ENCODE assay signal across 8 cellular contexts in the genomic region with DNA sequence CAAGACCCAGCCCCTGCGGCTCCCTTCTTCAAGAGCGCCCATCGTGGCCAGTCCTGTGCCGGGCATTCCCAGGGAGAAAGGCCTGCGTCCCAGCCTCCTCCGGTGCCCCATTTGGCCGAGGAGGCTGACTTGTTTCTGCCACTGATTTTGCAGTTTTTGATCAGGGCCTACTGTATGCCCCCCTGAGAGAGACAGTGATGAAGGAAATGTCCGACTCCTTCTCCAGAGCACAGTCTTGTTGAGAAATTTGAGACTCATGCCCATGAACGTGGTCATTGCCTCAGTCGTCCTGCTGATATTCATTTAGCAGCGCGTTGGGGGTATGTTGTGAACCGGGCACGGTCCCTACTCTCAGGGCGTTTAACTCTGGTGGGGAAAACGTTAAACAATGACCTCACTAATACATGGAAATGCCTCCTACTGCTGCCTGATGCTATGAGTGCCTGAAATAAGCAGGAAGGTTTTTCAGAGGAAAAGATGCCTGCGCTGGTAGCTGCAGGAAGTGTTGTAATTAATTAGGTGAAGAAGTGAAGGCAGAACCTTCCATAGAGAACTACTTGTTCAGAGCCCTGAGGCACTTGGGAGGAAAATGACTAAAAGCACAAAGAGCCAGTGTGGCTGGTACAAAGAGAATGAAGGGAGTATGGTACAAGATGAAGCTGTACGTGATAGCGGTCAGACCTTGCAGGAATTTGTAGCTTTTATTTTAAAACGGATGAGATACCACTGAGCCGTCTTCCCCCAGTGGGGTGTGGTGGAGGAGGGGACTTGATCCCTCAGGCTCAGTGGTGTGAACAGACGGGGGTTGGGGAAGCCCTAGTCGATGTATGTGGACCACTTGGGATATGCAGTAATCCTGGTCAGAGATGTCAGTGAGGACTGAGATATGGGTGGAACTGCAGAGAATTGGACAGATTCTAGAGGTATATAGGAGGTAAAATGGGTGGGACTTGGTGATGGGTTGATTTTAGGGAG. TPM values are rescaled to one million over a fixed set of nuclear protein-coding genes. Genes with fewer than 3 reads are reported as not detected.
DNase-seq lines count a peak whose midpoint lies in the region; FAIRE-seq and TF ChIP-seq lines count a peak whose summit lies in the region.

No MANE protein-coding gene starts in this region.

- peak; percentile 4 for DNase-seq in activated naive CD4-positive, alpha-beta T cell treated with Interleukin-2 at 50 U/mL for 16 hours
- no peak for DNase-seq in activated naive CD4-positive, alpha-beta T cell treated with anti-CD3 and anti-CD28 coated beads, Interleukin-2, amount 10 ng/mL, durations not matched to agents 7 days and 5 days
- DNase-seq in NCI-H526 treated with DMSO at 0.1 percent for 48 hours (lab: John Stamatoyannopoulos, UW) (peak; percentile 71), myocyte (ENCODE audit: low read depth) (peak; percentile 5), CD14-positive monocyte (ENCODE audit: low spot score) (no peak), RCC 7860 (ENCODE audit: low spot score) (no peak), activated gamma-delta T cell (lab: John Stamatoyannopoulos, UW) (no peak)

- H3K36me3 Mint-ChIP-seq in activated naive CD4-positive, alpha-beta T cell treated with anti-CD3 and anti-CD28 coated beads, Interleukin-2, amount 10 ng/mL, durations not matched to agents 7 days and 5 days: peaks cover 26% of the 10 kb centered on the region
- H3K36me3 Mint-ChIP-seq in CD14-positive monocyte: peaks cover 19 to 36% of the 10 kb centered on the region in 2 donors

- intact Hi-C loops in CD14-positive monocyte (cut with micrococcal nuclease): loop anchor here in 1 of 2 donors (10.0 kb wide), 1 partner anchor 487 kb away; no protein-coding TSS in a partner anchor

- no peaks in the 10 kb centered on the region for H3K9me3 Mint-ChIP-seq in activated naive CD4-positive, alpha-beta T cell treated with anti-CD3 and anti-CD28 coated beads, Interleukin-2, amount 10 ng/mL, durations not matched to agents 7 days and 5 days
- no peaks in the 10 kb centered on the region for H3K9me3 Mint-ChIP-seq in CD14-positive monocyte

- FAIRE-seq in RCC 7860 (lab: Jason Lieb, UNC): no peak

- no peak overlapping the region for H3K27ac Mint-ChIP-seq in activated naive CD4-positive, alpha-beta T cell treated with anti-CD3 and anti-CD28 coated beads, Interleukin-2, amount 10 ng/mL, durations not matched to agents 7 days and 5 days
- H3K27ac Mint-ChIP-seq in CD14-positive monocyte: no peak overlapping the region

- H3K4me1 ChIP-seq in endocrine pancreas (ENCODE audit: control insufficient read depth, insufficient read depth, low read length): peaks cover 16% of the 10 kb centered on the region

- no peaks in the 10 kb centered on the region for H3K27me3 ChIP-seq in endocrine pancreas (ENCODE audit: control insufficient read depth, insufficient read depth, low read length)

- no peak overlapping the region for H3K4me3 Mint-ChIP-seq in activated naive CD4-positive, alpha-beta T cell treated with anti-CD3 and anti-CD28 coated beads, Interleukin-2, amount 10 ng/mL, durations not matched to agents 7 days and 5 days
- no peak overlapping the region for H3K4me3 Mint-ChIP-seq in CD14-positive monocyte

- no peaks in the 10 kb centered on the region for H3K9me3 ChIP-seq in endocrine pancreas (ENCODE audit: control insufficient read depth, low read length)

- H3K9ac ChIP-seq in endocrine pancreas (ENCODE audit: control insufficient read depth, insufficient read depth, low read length): peak overlapping the region; percentile 80

- no peak for TF ChIP-seq CTCF in CD14-positive monocyte (IDR thresholded peaks at IDR 0.05)

- CTCF ChIA-PET in activated naive CD4-positive, alpha-beta T cell treated with anti-CD3 and anti-CD28 coated beads, Interleukin-2, amount 10 ng/mL, durations not matched to agents 7 days and 5 days (lab: Charles Lee): interaction anchor here (2.0 kb wide), 1 partner anchor 10 kb away, joined by 5 read pairs; no protein-coding TSS in a partner anchor

- peaks cover 27% of the 10 kb centered on the region for H3K4me1 Mint-ChIP-seq in activated naive CD4-positive, alpha-beta T cell treated with anti-CD3 and anti-CD28 coated beads, Interleukin-2, amount 10 ng/mL, durations not matched to agents 7 days and 5 days
- H3K4me1 Mint-ChIP-seq in CD14-positive monocyte: peaks cover 11% of the 10 kb centered on the region

- peak overlapping the region; percentile 84 for H3K4me3 ChIP-seq in endocrine pancreas (ENCODE audit: control insufficient read depth, insufficient read depth, low read length)

- H3K27me3 Mint-ChIP-seq in activated naive CD4-positive, alpha-beta T cell treated with anti-CD3 and anti-CD28 coated beads, Interleukin-2, amount 10 ng/mL, durations not matched to agents 7 days and 5 days: no peaks in the 10 kb centered on the region
- H3K27me3 Mint-ChIP-seq in CD14-positive monocyte (ENCODE audit: low read depth in 3 of 3): no peaks in the 10 kb centered on the region

- no peaks in the 10 kb centered on the region for H3K36me3 ChIP-seq in endocrine pancreas (ENCODE audit: control insufficient read depth, insufficient read depth, low read length)

RNA-seq across cellular contexts. Expression of gene ZCCHC17, which starts 0.7 kb away (rescaled TPM):
- total RNA-seq in myocyte: 32.9 and 34.7 TPM in 2 replicates
- polyA plus RNA-seq in myocyte (2012): 43.7 TPM
- 10 to 100 TPM; 29.3 to 32.3 TPM for polyA plus RNA-seq in CD14-positive monocyte

RNA-seq across cellular contexts. Expression of gene SNRNP40, which starts 1.0 kb away (rescaled TPM):
- total RNA-seq in myocyte: 54.6 and 55.3 TPM in 2 replicates
- 37.0 TPM for polyA plus RNA-seq in myocyte (2012)
- polyA plus RNA-seq in CD14-positive monocyte: 10 to 100 TPM; 50.9 to 56.4 TPM

RNA-seq across cellular contexts. Expression of gene NKAIN1, which starts 57.9 kb away (rescaled TPM):
- 0.05 and 0.13 TPM in 2 replicates for total RNA-seq in myocyte
- polyA plus RNA-seq in myocyte (2012): 0.23 TPM
- polyA plus RNA-seq in CD14-positive monocyte: not detected

Comparison
In these comparisons a context has a peak if more than half of its experiments do, and no peak if none do; other contexts are left out.
1. DNase-seq: peak in activated naive CD4-positive, alpha-beta T cell treated with Interleukin-2 at 50 U/mL for 16 hours (single experiment), NCI-H526 treated with DMSO at 0.1 percent for 48 hours (single experiment) and myocyte (single experiment); none in activated naive CD4-positive, alpha-beta T cell treated with anti-CD3 and anti-CD28 coated beads, Interleukin-2, amount 10 ng/mL, durations not matched to agents 7 days and 5 days (single experiment), CD14-positive monocyte (single experiment), RCC 7860 (single experiment) and activated gamma-delta T cell (single experiment).